ENCODE assay signal across 7 cellular contexts in genomic region chr6:135162678-135163439, GRCh38. TPM values are rescaled to one million over a fixed set of nuclear protein-coding genes. Genes with fewer than 3 reads are reported as not detected.
DNase-seq lines count a peak whose midpoint lies in the region; ATAC-seq and TF ChIP-seq lines count a peak whose summit lies in the region.

No MANE protein-coding gene starts in this region.

- peak; percentile 10 for ATAC-seq in HG03025 (IDR thresholded peaks at IDR 0.05; ENCODE audit: low FRiP score, unreplicated experiment)
- ATAC-seq in naive thymus-derived CD4-positive, alpha-beta T cell = no peak

- peak overlapping the region; percentile 6 for H3K27ac ChIP-seq in naive thymus-derived CD4-positive, alpha-beta T cell (ENCODE audit: low read depth, low read length)
- H3K27ac ChIP-seq in caudate nucleus (ENCODE audit: low read depth, low read length) = no peak overlapping the region

- H3K4me1 Mint-ChIP-seq in naive thymus-derived CD4-positive, alpha-beta T cell = peaks cover 11 to 57% (median 37%) of the 10 kb centered on the region in 7 donors

- POLR2A ChIA-PET in naive thymus-derived CD4-positive, alpha-beta T cell (lab: Charles Lee) = interaction anchor here (0.6 to 1.3 kb wide), 6 partner anchors 14 to 87 kb away, joined by 3 to 4 read pairs (median 3); partner anchors contain the start of gene MYB

- H3K27ac Mint-ChIP-seq in naive thymus-derived CD4-positive, alpha-beta T cell = peak overlapping the region in 8 of 9 donors; percentile 1 to 89 (median 47)

- no peaks in the 10 kb centered on the region for H3K9me3 ChIP-seq in naive thymus-derived CD4-positive, alpha-beta T cell (ENCODE audit: control insufficient read depth in 2 of 3, low read length in 3 of 3)

- intact Hi-C loops in naive thymus-derived CD4-positive, alpha-beta T cell (cut with micrococcal nuclease) = loop anchor here (1.0 to 5.0 kb wide), 4 partner anchors 14 to 46 kb away; no protein-coding TSS in a partner anchor

- peak overlapping the region; percentile 50 for H3K4me3 ChIP-seq in GM12865 (ENCODE audit: low read depth, low read length)
- H3K4me3 ChIP-seq in naive thymus-derived CD4-positive, alpha-beta T cell (ENCODE audit: low read length) = no peak overlapping the region

- CTCF ChIA-PET in naive thymus-derived CD4-positive, alpha-beta T cell (lab: Charles Lee) = interaction anchor here (0.6 to 2.2 kb wide), 5 partner anchors 16 to 47 kb away, joined by 3 to 7 read pairs (median 4); partner anchors contain the start of gene MYB

- peaks cover 0 to 2% (median 0%) of the 10 kb centered on the region in 11 donors for H3K9me3 Mint-ChIP-seq in naive thymus-derived CD4-positive, alpha-beta T cell

- no peaks in the 10 kb centered on the region for H3K27me3 ChIP-seq in naive thymus-derived CD4-positive, alpha-beta T cell (ENCODE audit: control insufficient read depth in 2 of 2, insufficient read depth in 2 of 2, low read length in 2 of 2)

- peak; percentile 87 for DNase-seq in GM12865 (ENCODE audit: low read depth)
- DNase-seq in SK-N-DZ (ENCODE audit: low spot score) = peak; percentile 47
- DNase-seq in cerebellar cortex (ENCODE audit: low spot score) = peak; percentile 24
- DNase-seq in naive thymus-derived CD4-positive, alpha-beta T cell = peak in 2 of 9 donors; percentile 10 to 11
- DNase-seq in caudate nucleus (lab: John Stamatoyannopoulos, UW) = no peak
- DNase-seq in NCI-H128 (lab: John Stamatoyannopoulos, UW; ENCODE audit: unreplicated experiment) = no peak

- H3K4me3 Mint-ChIP-seq in naive thymus-derived CD4-positive, alpha-beta T cell = peak overlapping the region in 6 of 10 donors; percentile 43 to 63 (median 59)

- no peaks in the 10 kb centered on the region for H3K27me3 Mint-ChIP-seq in naive thymus-derived CD4-positive, alpha-beta T cell

- peak; percentile 89 for TF ChIP-seq CTCF in GM12865 (IDR thresholded peaks at IDR 0.05; ENCODE audit: insufficient read depth, low read depth, low read length, missing control alignments)

- H3K36me3 ChIP-seq in naive thymus-derived CD4-positive, alpha-beta T cell (ENCODE audit: control insufficient read depth in 2 of 3, insufficient read depth in 3 of 3, low read length in 3 of 3) = no peaks in the 10 kb centered on the region

- peaks cover 0 to 4% (median 0%) of the 10 kb centered on the region in 5 donors for H3K36me3 Mint-ChIP-seq in naive thymus-derived CD4-positive, alpha-beta T cell

- H3K4me1 ChIP-seq in naive thymus-derived CD4-positive, alpha-beta T cell (ENCODE audit: control insufficient read depth in 2 of 2, insufficient read depth in 2 of 2, low read length in 2 of 2) = peaks cover 5 to 22% of the 10 kb centered on the region in 2 donors

RNA-seq across cellular contexts. Expression of gene MYB, which starts 18.2 kb away (rescaled TPM):
- 6.8 and 7.2 TPM in 2 replicates for polyA plus RNA-seq in SK-N-DZ (2014; cell fraction: cytosol; rRNA removed)
- 6.3 and 7.1 TPM in 2 replicates for polyA plus RNA-seq in SK-N-DZ (2014; cell fraction: nucleus; rRNA removed)
- 10 to 100 TPM; 14.2 to 33.3 (median 17.3) TPM for total RNA-seq in naive thymus-derived CD4-positive, alpha-beta T cell
- polyA plus RNA-seq in naive thymus-derived CD4-positive, alpha-beta T cell = 1 to 10 TPM; 2.1 to 2.9 TPM

Comparison
In these comparisons a context has a peak if more than half of its experiments do, and no peak if none do; other contexts are left out.
1. DNase-seq: peak in GM12865 (single experiment), SK-N-DZ (single experiment) and cerebellar cortex (single experiment); none in caudate nucleus (0 of 61) and NCI-H128 (single experiment).